ENCODE assay signal across 12 cellular contexts in the genomic region with DNA sequence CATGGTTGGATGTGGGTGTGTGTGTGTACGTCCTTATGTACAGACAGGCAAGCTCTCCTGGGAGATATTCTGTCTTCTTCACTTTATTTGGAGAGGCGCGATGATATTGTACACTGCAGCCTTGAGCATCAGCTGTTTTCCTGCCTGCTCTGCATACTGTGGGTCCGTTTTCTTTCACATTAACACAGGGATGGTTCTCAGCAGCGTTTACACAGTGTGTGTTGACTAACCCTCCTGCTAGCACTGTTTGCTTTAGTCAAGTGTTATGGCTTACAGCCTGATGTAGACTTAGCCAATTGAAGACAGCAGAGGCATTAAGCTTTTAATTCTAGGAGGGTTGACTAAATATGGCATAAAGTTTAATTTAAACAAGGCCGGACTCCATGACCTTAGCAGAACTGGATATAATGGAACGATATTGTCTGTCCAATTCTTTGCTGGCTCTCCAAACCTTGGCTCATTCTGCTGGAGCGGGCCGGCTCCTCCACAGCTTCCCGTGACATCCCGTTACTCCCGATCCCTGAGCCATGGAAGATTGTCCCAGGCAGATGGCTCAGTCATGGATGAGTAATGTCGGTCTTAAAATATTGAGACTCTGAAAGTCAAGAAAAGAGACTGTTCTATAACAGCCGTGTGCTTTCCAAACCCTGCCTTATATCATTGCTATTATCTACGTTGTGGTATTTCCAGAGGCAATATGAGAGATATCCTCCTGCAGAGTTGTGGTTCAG.
DNase-seq lines count a peak whose midpoint lies in the region; ATAC-seq and TF ChIP-seq lines count a peak whose summit lies in the region.
"Had no signal": no experiment of that assay in that cellular context is flagged by ENCODE, and none has a peak within 500 bp of the region (broad histone marks: within the 10 kb centered on the region; RNA-seq: fewer than 3 reads in every experiment).

No MANE protein-coding gene starts in this region.

- no peak overlapping the region for H3K9ac ChIP-seq in SK-N-SH

- DNase-seq in SK-N-SH: no peak
- DNase-seq in OCI-LY7 (ENCODE audit: low spot score): no peak
- DNase-seq in left lung: no peak
- DNase-seq in CD4-positive, alpha-beta T cell: no peak
- DNase-seq in HUDEP-2 (lab: John Stamatoyannopoulos, UW; ENCODE audit: unreplicated experiment in 76 of 76): no peak
- DNase-seq in islet precursor cell: no peak
- DNase-seq: activated T-cell treated with anti-CD3 and anti-CD28 coated beads, Interleukin-2, amount 50 U/mL, for 48 hours; H9; Right ventricle myocardium superior; stimulated activated CD4-positive, alpha-beta T cell treated with anti-CD3 and anti-CD28 coated beads, Interleukin-12 subunit alpha, Interleukin-12 subunit beta, amount 100 ng/mL, for 4 hours had no signal

- no peak for TF ChIP-seq RAD21 in SK-N-SH (IDR thresholded peaks at IDR 0.05; ENCODE audit: low read length)

- no peak; the same call in 1 of the 3 replicates for ATAC-seq in SK-N-SH treated with all-trans-retinoic acid at 6 μM for 48 hours
- ATAC-seq in left lung: peak; percentile 97
- no peak for ATAC-seq in HG02588 (IDR thresholded peaks at IDR 0.05; ENCODE audit: unreplicated experiment)
- no peak for ATAC-seq in CD4-positive, alpha-beta T cell (ENCODE audit: poor library complexity)

- H3K27me3 ChIP-seq in SK-N-SH (ENCODE audit: insufficient read depth): no peaks in the 10 kb centered on the region
- H3K27me3 ChIP-seq in left lung: no peaks in the 10 kb centered on the region
- H3K27me3 ChIP-seq in CD4-positive, alpha-beta T cell (ENCODE audit: control insufficient read depth, insufficient read depth, low read length): no peaks in the 10 kb centered on the region

- H3K4me1 ChIP-seq in SK-N-SH (ENCODE audit: control insufficient read depth in 1 of 2, insufficient read depth in 2 of 2, low read depth in 1 of 2, low read length in 1 of 2) (peaks cover 0 to 31% of the 10 kb centered on the region in 2 experiments; a peak in 2 of 4 replicates), OCI-LY7 (ENCODE audit: insufficient read depth, low read length, poor library complexity, severe bottlenecking) (no peaks in the 10 kb centered on the region), left lung (no peaks in the 10 kb centered on the region)

- H3K36me3 Mint-ChIP-seq in CD4-positive, alpha-beta T cell (ENCODE audit: low read depth): no peaks in the 10 kb centered on the region

- CTCF ChIA-PET in SK-N-SH (lab: Yijun Ruan, JAX) (interaction anchor here (0.6 kb wide), 1 partner anchor 15 kb away, joined by 3 read pairs; no protein-coding TSS in a partner anchor), OCI-LY7 (lab: Charles Lee; ENCODE audit: unreplicated experiment) (no interaction called here)
- CTCF ChIA-PET in CD4-positive, alpha-beta T cell (lab: Charles Lee): no interaction called here

- no peak overlapping the region for H3K27ac Mint-ChIP-seq in CD4-positive, alpha-beta T cell

- H3K4me1 Mint-ChIP-seq in CD4-positive, alpha-beta T cell (ENCODE audit: low read depth): no peaks in the 10 kb centered on the region
- H3K4me1 Mint-ChIP-seq: H9 had no signal

- intact Hi-C loops in OCI-LY7 (cut with micrococcal nuclease; ENCODE audit: unreplicated experiment): loop anchor here (2.0 to 5.0 kb wide), 2 partner anchors 23 to 43 kb away; no protein-coding TSS in a partner anchor
- intact Hi-C loops in left lung (cut with DNase I): no loop called here
- intact Hi-C loops in CD4-positive, alpha-beta T cell (cut with DNase I, micrococcal nuclease): no loop called here

- no peaks in the 10 kb centered on the region for H3K9me3 Mint-ChIP-seq in CD4-positive, alpha-beta T cell
- H3K9me3 Mint-ChIP-seq: H9 had no signal

- BruUV-seq in OCI-LY7 (replicated peaks; lab: Mats Ljungman, UMichigan): TSS peak; percentile 71

- H3K27ac ChIP-seq in SK-N-SH (ENCODE audit: low read depth in 2 of 2, low read length in 1 of 2) (peak overlapping the region in 1 of 2 experiments; percentile 83; a peak in 2 of 4 replicates), OCI-LY7 (ENCODE audit: low read depth, low read length, poor library complexity, severe bottlenecking) (no peak overlapping the region), left lung (no peak overlapping the region)
- H3K27ac ChIP-seq in CD4-positive, alpha-beta T cell (ENCODE audit: low read depth, low read length): no peak overlapping the region

- H3K4me3 ChIP-seq in SK-N-SH (ENCODE audit: low read depth in 2 of 2, low read length in 1 of 2) (peak overlapping the region; percentile 14 to 33; a peak in 2 of 4 replicates), OCI-LY7 (ENCODE audit: low read depth, low read length, poor library complexity, severe bottlenecking) (no peak overlapping the region), left lung (no peak overlapping the region)

- no peak overlapping the region for H3K4me3 Mint-ChIP-seq in CD4-positive, alpha-beta T cell
- H3K4me3 Mint-ChIP-seq: H9 had no signal

- no peak for TF ChIP-seq EP300 in SK-N-SH (IDR thresholded peaks at IDR 0.05; ENCODE audit: borderline replicate concordance in 1 of 2, low read depth in 1 of 2, low read length in 1 of 2)

- POLR2A ChIA-PET in SK-N-SH (lab: Yijun Ruan, JAX): no interaction called here
- POLR2A ChIA-PET in OCI-LY7 (lab: Charles Lee): interaction anchor here (0.6 to 1.1 kb wide), 3 partner anchors 13 to 39 kb away, joined by 3 read pairs; no protein-coding TSS in a partner anchor
- POLR2A ChIA-PET in CD4-positive, alpha-beta T cell (lab: Charles Lee): no interaction called here

- no peaks in the 10 kb centered on the region for H3K79me2 ChIP-seq in SK-N-SH (ENCODE audit: insufficient read depth)
- H3K79me2 ChIP-seq in OCI-LY7 (ENCODE audit: insufficient read depth, low read depth, low read length): no peaks in the 10 kb centered on the region

- H3K36me3 ChIP-seq in SK-N-SH (replicated peaks in 1 of 2; ENCODE audit: control insufficient read depth in 1 of 2, insufficient read depth in 2 of 2, low read length in 1 of 2) (peaks cover 0 to 2% of the 10 kb centered on the region in 2 experiments), OCI-LY7 (ENCODE audit: insufficient read depth, low read length) (no peaks in the 10 kb centered on the region), left lung (no peaks in the 10 kb centered on the region)

- peaks cover 14% of the 10 kb centered on the region for H3F3A ChIP-seq in SK-N-SH (replicated peaks; ENCODE audit: insufficient read depth)

- no peak overlapping the region for H2AFZ ChIP-seq in SK-N-SH (ENCODE audit: low read depth)
- H2AFZ ChIP-seq in OCI-LY7 (ENCODE audit: low read length): no peak overlapping the region

- no peaks in the 10 kb centered on the region for H4K20me1 ChIP-seq in SK-N-SH (ENCODE audit: insufficient read depth)
- no peaks in the 10 kb centered on the region for H4K20me1 ChIP-seq in OCI-LY7 (ENCODE audit: insufficient read depth, low read length)

- H3K27me3 Mint-ChIP-seq in CD4-positive, alpha-beta T cell: peaks cover 8% of the 10 kb centered on the region

- WGBS in SK-N-SH (ENCODE audit: low lambda C conversion rate): 77% methylated on average over 15 of the region's 15 CpGs

- H3K9me2 ChIP-seq in SK-N-SH (no peaks in the 10 kb centered on the region), OCI-LY7 (ENCODE audit: insufficient read depth, low read length) (no peaks in the 10 kb centered on the region)

- H3K4me2 ChIP-seq in SK-N-SH (peak overlapping the region; percentile 43; the same call in 1 of the 2 replicates), OCI-LY7 (ENCODE audit: low read length) (no peak overlapping the region)

- TF ChIP-seq CTCF in SK-N-SH (IDR thresholded peaks at IDR 0.05) (no peak), OCI-LY7 (conservative IDR thresholded peaks at IDR 0.05; ENCODE audit: low read length) (no peak), left lung (IDR thresholded peaks at IDR 0.05) (no peak)
- TF ChIP-seq CTCF in CD4-positive, alpha-beta T cell (IDR thresholded peaks at IDR 0.05): no peak

- H3K9me3 ChIP-seq in SK-N-SH: no peaks in the 10 kb centered on the region
- H3K9me3 ChIP-seq in OCI-LY7 (ENCODE audit: low read length): no peaks in the 10 kb centered on the region
- no peaks in the 10 kb centered on the region for H3K9me3 ChIP-seq in left lung
- no peaks in the 10 kb centered on the region for H3K9me3 ChIP-seq in CD4-positive, alpha-beta T cell (ENCODE audit: control insufficient read depth, low read length)

TF ChIP-seq in SK-N-SH, 30 proteins besides CTCF, POLR2A, EP300 and RAD21:
- TF ChIP-seq GATA2 (CRISPR knock-in tag; IDR thresholded peaks at IDR 0.05) (no peak), TCF12 (IDR thresholded peaks at IDR 0.05) (peak; percentile 46; the same call in 1 of the 2 replicates)

TF ChIP-seq in SK-N-SH treated with all-trans-retinoic acid at 6 μM for 48 hours, 23 proteins besides CTCF, POLR2A, EP300 and RAD21 (continues in another document):
- TF ChIP-seq TCF4 (CRISPR knock-in tag; IDR thresholded peaks at IDR 0.05; ENCODE audit: borderline replicate concordance): no peak
- TF ChIP-seq ZNF8 (CRISPR knock-in tag; IDR thresholded peaks at IDR 0.05): no peak
- TF ChIP-seq ARNTL (CRISPR knock-in tag; IDR thresholded peaks at IDR 0.05; ENCODE audit: borderline replicate concordance, low read depth): no peak
- TF ChIP-seq BACH2 (CRISPR knock-in tag; IDR thresholded peaks at IDR 0.05; ENCODE audit: borderline replicate concordance): no peak
- TF ChIP-seq ESRRG (CRISPR knock-in tag; IDR thresholded peaks at IDR 0.05): no peak
- no peak for TF ChIP-seq CSDC2 (CRISPR knock-in tag; IDR thresholded peaks at IDR 0.05)
- TF ChIP-seq, protein P1, sequence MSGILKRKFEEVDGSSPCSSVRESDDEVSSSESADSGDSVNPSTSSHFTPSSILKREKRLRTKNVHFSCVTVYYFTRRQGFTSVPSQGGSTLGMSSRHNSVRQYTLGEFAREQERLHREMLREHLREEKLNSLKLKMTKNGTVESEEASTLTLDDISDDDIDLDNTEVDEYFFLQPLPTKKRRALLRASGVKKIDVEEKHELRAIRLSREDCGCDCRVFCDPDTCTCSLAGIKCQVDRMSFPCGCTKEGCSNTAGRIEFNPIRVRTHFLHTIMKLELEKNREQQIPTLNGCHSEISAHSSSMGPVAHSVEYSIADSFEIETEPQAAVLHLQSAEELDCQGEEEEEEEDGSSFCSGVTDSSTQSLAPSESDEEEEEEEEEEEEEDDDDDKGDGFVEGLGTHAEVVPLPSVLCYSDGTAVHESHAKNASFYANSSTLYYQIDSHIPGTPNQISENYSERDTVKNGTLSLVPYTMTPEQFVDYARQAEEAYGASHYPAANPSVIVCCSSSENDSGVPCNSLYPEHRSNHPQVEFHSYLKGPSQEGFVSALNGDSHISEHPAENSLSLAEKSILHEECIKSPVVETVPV (CRISPR knock-in tag; IDR thresholded peaks at IDR 0.05): no peak
- no peak for TF ChIP-seq ZFP30 (CRISPR knock-in tag; IDR thresholded peaks at IDR 0.05)
- TF ChIP-seq SNAI2 (CRISPR knock-in tag; IDR thresholded peaks at IDR 0.05): no peak
- TF ChIP-seq TOX (CRISPR knock-in tag; IDR thresholded peaks at IDR 0.05; ENCODE audit: borderline replicate concordance): no peak
- no peak for TF ChIP-seq ZNF70 (CRISPR knock-in tag; IDR thresholded peaks at IDR 0.05)
- no peak for TF ChIP-seq ZNF565 (CRISPR knock-in tag; conservative IDR thresholded peaks at IDR 0.05; ENCODE audit: low read depth)
- no peak for TF ChIP-seq OSR1 (CRISPR knock-in tag; IDR thresholded peaks at IDR 0.05)
- no peak for TF ChIP-seq RARB (CRISPR knock-in tag; IDR thresholded peaks at IDR 0.05)

Comparison
In these comparisons a context has a peak if more than half of its experiments do, and no peak if none do; other contexts are left out.
1. H3K4me3 ChIP-seq: peak in SK-N-SH (2 of 2); none in OCI-LY7 (single experiment) and left lung (0 of 2).